ENCODE assay signal across 14 cellular contexts in genomic region chr4:169582203-169582602, GRCh38. TPM values are rescaled to one million over a fixed set of nuclear protein-coding genes. Genes with fewer than 3 reads are reported as not detected.
DNase-seq lines count a peak whose midpoint lies in the region; ATAC-seq and TF ChIP-seq lines count a peak whose summit lies in the region.
"Had no signal": no experiment of that assay in that cellular context is flagged by ENCODE, and none has a peak within 500 bp of the region (broad histone marks: within the 10 kb centered on the region; RNA-seq: fewer than 3 reads in every experiment).

No MANE protein-coding gene starts in this region.

- no peak overlapping the region for H3K4me3 Mint-ChIP-seq in CD4-positive, alpha-beta T cell
- H3K4me3 Mint-ChIP-seq: brain; T-helper 2 cell treated with Interferon-gamma antibody and Interleukin-4, amounts not matched to agents 5 μg/mL and 100 μg/mL, for 36 hours had no signal

- DNase-seq in GM10248 (ENCODE audit: extremely low spot score) (no peak), T-helper 9 cell (no peak), T1000 (lab: John Stamatoyannopoulos, UW) (no peak)
- DNase-seq in central memory CD4-positive, alpha-beta T cell = no peak
- no peak for DNase-seq in CD4-positive, alpha-beta T cell
- DNase-seq: ACHN, DMS153, mucosa of descending colon had no signal

- peaks cover 57% of the 10 kb centered on the region for H3K36me3 Mint-ChIP-seq in CD4-positive, alpha-beta T cell (ENCODE audit: low read depth)

- POLR2A ChIA-PET in GM10248 (lab: Yijun Ruan, JAX) = no interaction called here
- POLR2A ChIA-PET in CD4-positive, alpha-beta T cell (lab: Charles Lee) = no interaction called here

- H3K9me3 Mint-ChIP-seq in CD4-positive, alpha-beta T cell = no peaks in the 10 kb centered on the region
- H3K9me3 Mint-ChIP-seq: brain; T-helper 2 cell treated with Interferon-gamma antibody and Interleukin-4, amounts not matched to agents 5 μg/mL and 100 μg/mL, for 36 hours had no signal

- H3K27me3 Mint-ChIP-seq in CD4-positive, alpha-beta T cell = no peaks in the 10 kb centered on the region
- H3K27me3 Mint-ChIP-seq: brain had no signal

- TF ChIP-seq CTCF in GM10248 (IDR thresholded peaks at IDR 0.05; ENCODE audit: control extremely low read depth, extremely low read depth, low read depth, missing control alignments) = peak; percentile 4
- TF ChIP-seq CTCF in CD4-positive, alpha-beta T cell (IDR thresholded peaks at IDR 0.05) = no peak

- H3K4me1 Mint-ChIP-seq in CD4-positive, alpha-beta T cell (ENCODE audit: low read depth) = no peaks in the 10 kb centered on the region
- H3K4me1 Mint-ChIP-seq: brain had no signal

- H3K27me3 ChIP-seq in CD4-positive, alpha-beta T cell (ENCODE audit: control insufficient read depth, insufficient read depth, low read length) = no peaks in the 10 kb centered on the region

- ATAC-seq in GM19023 (IDR thresholded peaks at IDR 0.05; ENCODE audit: unreplicated experiment) (peak; percentile 79), HG02571 (IDR thresholded peaks at IDR 0.05; ENCODE audit: unreplicated experiment) (peak; percentile 90), HG03378 (IDR thresholded peaks at IDR 0.05; ENCODE audit: unreplicated experiment) (peak; percentile 88)
- no peak for ATAC-seq in CD4-positive, alpha-beta T cell (ENCODE audit: poor library complexity)
- ATAC-seq: mucosa of descending colon, sciatic nerve had no signal

- H3K27ac Mint-ChIP-seq in CD4-positive, alpha-beta T cell = no peak overlapping the region
- H3K27ac Mint-ChIP-seq: brain; T-helper 2 cell treated with Interferon-gamma antibody and Interleukin-4, amounts not matched to agents 5 μg/mL and 100 μg/mL, for 36 hours had no signal

- CTCF ChIA-PET in GM10248 (lab: Yijun Ruan, JAX) = no interaction called here
- CTCF ChIA-PET in CD4-positive, alpha-beta T cell (lab: Charles Lee) = no interaction called here

- intact Hi-C loops in CD4-positive, alpha-beta T cell (cut with DNase I, micrococcal nuclease) = no loop called here

- H3K27ac ChIP-seq in CD4-positive, alpha-beta T cell (ENCODE audit: low read depth, low read length) = no peak overlapping the region

- H3K9me3 ChIP-seq in CD4-positive, alpha-beta T cell (ENCODE audit: control insufficient read depth, low read length) = no peaks in the 10 kb centered on the region
- H3K9me3 ChIP-seq: mucosa of descending colon had no signal

RNA-seq across cellular contexts. Expression of gene NEK1, which starts 30.2 kb away (rescaled TPM):
- total RNA-seq in CD4-positive, alpha-beta T cell = 10 to 100 TPM in 1 of 2 experiments, 1 to 10 TPM in 1; 9.5 to 10.2 TPM

RNA-seq across cellular contexts. Expression of gene CLCN3, which starts 38.2 kb away (rescaled TPM):
- total RNA-seq in CD4-positive, alpha-beta T cell = 1 to 10 TPM; 9.0 to 9.2 TPM
